Comparison of ENCODE assay signal across 11 cellular contexts in genomic region chr4:147103403-147103946, GRCh38.
DNase-seq lines count a peak whose midpoint lies in the region; ATAC-seq and TF ChIP-seq lines count a peak whose summit lies in the region.
"Had no signal": no experiment of that assay in that cellular context is flagged by ENCODE, and none has a peak within 500 bp of the region (broad histone marks: within the 10 kb centered on the region; RNA-seq: fewer than 3 reads in every experiment).

No MANE protein-coding gene starts in this region.

- no peaks in the 10 kb centered on the region for H3K9me3 Mint-ChIP-seq in CD4-positive, alpha-beta T cell
- H3K9me3 Mint-ChIP-seq: activated naive CD4-positive, alpha-beta T cell treated with anti-CD3 and anti-CD28 coated beads, Interleukin-2, amount 50 U/mL, for 24 hours had no signal

- no peaks in the 10 kb centered on the region for H3K36me3 Mint-ChIP-seq in CD4-positive, alpha-beta T cell (ENCODE audit: low read depth)
- H3K36me3 Mint-ChIP-seq: activated naive CD4-positive, alpha-beta T cell treated with anti-CD3 and anti-CD28 coated beads, Interleukin-2, amount 50 U/mL, for 24 hours had no signal

- TF ChIP-seq CTCF in heart left ventricle (IDR thresholded peaks at IDR 0.05): no peak
- no peak for TF ChIP-seq CTCF in CD4-positive, alpha-beta T cell (IDR thresholded peaks at IDR 0.05)

- no peak for TF ChIP-seq POLR2A in heart left ventricle (IDR thresholded peaks at IDR 0.05)

- POLR2A ChIA-PET in CD4-positive, alpha-beta T cell (lab: Charles Lee): no interaction called here

- ATAC-seq in heart left ventricle (peak; percentile 82 to 98 (median 93)), sciatic nerve (peak; percentile 97), HG03565 (IDR thresholded peaks at IDR 0.05; ENCODE audit: unreplicated experiment) (no peak)
- no peak for ATAC-seq in CD4-positive, alpha-beta T cell (ENCODE audit: poor library complexity)

- 9 to 18% (median 16%) methylated on average over 8 of the region's 8 CpGs for WGBS in heart left ventricle, 4 donors

- H3K27me3 ChIP-seq in adipocyte (replicated peaks; ENCODE audit: control insufficient read depth, insufficient read depth, low read length) (no peaks in the 10 kb centered on the region), heart left ventricle (no peaks in the 10 kb centered on the region)
- H3K27me3 ChIP-seq in CD4-positive, alpha-beta T cell (ENCODE audit: control insufficient read depth, insufficient read depth, low read length): peaks cover 4% of the 10 kb centered on the region

- H3K9ac ChIP-seq in adipocyte (ENCODE audit: low read length): peak overlapping the region; percentile 70

- no peaks in the 10 kb centered on the region for H3K4me1 Mint-ChIP-seq in CD4-positive, alpha-beta T cell (ENCODE audit: low read depth)
- H3K4me1 Mint-ChIP-seq: activated naive CD4-positive, alpha-beta T cell treated with anti-CD3 and anti-CD28 coated beads, Interleukin-2, amount 50 U/mL, for 24 hours had no signal

- CTCF ChIA-PET in CD4-positive, alpha-beta T cell (lab: Charles Lee): no interaction called here

- no peak overlapping the region for H3K27ac Mint-ChIP-seq in CD4-positive, alpha-beta T cell
- H3K27ac Mint-ChIP-seq: activated naive CD4-positive, alpha-beta T cell treated with anti-CD3 and anti-CD28 coated beads, Interleukin-2, amount 50 U/mL, for 24 hours had no signal

- DNase-seq in Caki2 (ENCODE audit: low read depth): peak; percentile 89
- peak; percentile 98 for DNase-seq in adipocyte (ENCODE audit: low read depth)
- peak in 4 of 5 donors; percentile 37 to 81 (median 53) for DNase-seq in heart left ventricle
- DNase-seq in sciatic nerve (ENCODE audit: low spot score): peak; percentile 59
- DNase-seq in iPS-NIHi11 (ENCODE audit: low spot score): no peak
- DNase-seq in CD4-positive, alpha-beta T cell: no peak
- DNase-seq in ecto neural progenitor cell (ENCODE audit: low spot score): no peak
- DNase-seq: DMS53, KG1 had no signal

- H3K36me3 ChIP-seq in adipocyte (ENCODE audit: control insufficient read depth, insufficient read depth, low read length, severe bottlenecking) (no peaks in the 10 kb centered on the region), heart left ventricle (no peaks in the 10 kb centered on the region)

- H3K9me3 ChIP-seq in adipocyte (ENCODE audit: control insufficient read depth, low read length) (no peaks in the 10 kb centered on the region), heart left ventricle (no peaks in the 10 kb centered on the region)
- H3K9me3 ChIP-seq in CD4-positive, alpha-beta T cell (ENCODE audit: control insufficient read depth, low read length): no peaks in the 10 kb centered on the region

- no peak overlapping the region for H3K4me3 Mint-ChIP-seq in CD4-positive, alpha-beta T cell
- H3K4me3 Mint-ChIP-seq: activated naive CD4-positive, alpha-beta T cell treated with anti-CD3 and anti-CD28 coated beads, Interleukin-2, amount 50 U/mL, for 24 hours had no signal

- in situ Hi-C loops in Caki2 (cut with HindIII; ENCODE audit: low pct_unique_long_range_greater_than_20kb, low sequenced_read_pairs): no loop called here

- peaks cover 34% of the 10 kb centered on the region for H3K27me3 Mint-ChIP-seq in CD4-positive, alpha-beta T cell

- H3K27ac ChIP-seq in heart left ventricle: peak overlapping the region in 10 of 12 donors; percentile 3 to 68 (median 48)
- no peak overlapping the region for H3K27ac ChIP-seq in CD4-positive, alpha-beta T cell (ENCODE audit: low read depth, low read length)

- intact Hi-C loops in heart left ventricle (cut with DNase I): loop anchor here in 2 of 10 donors (10.0 kb wide), 2 partner anchors 759 to 1009 kb away; no protein-coding TSS in a partner anchor
- intact Hi-C loops in sciatic nerve (cut with DNase I): no loop called here
- intact Hi-C loops in CD4-positive, alpha-beta T cell (cut with DNase I, micrococcal nuclease): loop anchor here in 1 of 2 experiments (5.0 kb wide), 1 partner anchor 76 kb away; no protein-coding TSS in a partner anchor

- peak overlapping the region; percentile 2 for H3K4me3 ChIP-seq in adipocyte (ENCODE audit: low read length)
- H3K4me3 ChIP-seq in heart left ventricle: no peak overlapping the region

- H3K4me1 ChIP-seq in adipocyte (ENCODE audit: control insufficient read depth, insufficient read depth, low read length): peaks cover 44% of the 10 kb centered on the region
- peaks cover 0 to 23% (median 10%) of the 10 kb centered on the region in 12 donors for H3K4me1 ChIP-seq in heart left ventricle

Comparison
In these comparisons a context has a peak if more than half of its experiments do, and no peak if none do; other contexts are left out.
1. DNase-seq: peak in Caki2 (single experiment), adipocyte (single experiment), heart left ventricle (4 of 5) and sciatic nerve (single experiment); none in iPS-NIHi11 (single experiment), CD4-positive, alpha-beta T cell (0 of 10) and ecto neural progenitor cell (single experiment).
2. ATAC-seq: peak in heart left ventricle (4 of 4) and sciatic nerve (single experiment); none in CD4-positive, alpha-beta T cell (single experiment) and HG03565 (single experiment).